Comparison of ENCODE assay signal across 9 cellular contexts in the genomic region with DNA sequence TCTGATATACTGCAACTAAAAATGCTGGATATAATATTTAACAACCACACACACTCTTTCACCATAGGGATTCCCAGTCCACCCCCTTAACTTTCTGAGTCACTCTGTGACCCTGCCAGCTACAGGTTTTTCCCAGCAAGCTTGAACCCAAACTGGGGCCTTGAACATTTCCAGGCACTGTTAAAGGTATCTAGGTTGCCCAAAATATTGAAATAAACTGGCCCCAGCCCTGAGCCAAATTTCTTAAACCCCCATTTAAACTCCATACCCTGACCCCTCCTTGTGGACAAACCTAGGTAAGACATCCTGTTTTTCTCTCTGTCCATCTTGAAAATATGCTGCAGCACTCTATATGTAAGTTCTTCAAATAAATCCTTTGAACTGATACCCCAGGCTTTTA. TPM values are rescaled to one million over a fixed set of nuclear protein-coding genes. Genes with fewer than 3 reads are reported as not detected.
DNase-seq lines count a peak whose midpoint lies in the region; ATAC-seq and TF ChIP-seq lines count a peak whose summit lies in the region.
"Had no signal": no experiment of that assay in that cellular context is flagged by ENCODE, and none has a peak within 500 bp of the region (broad histone marks: within the 10 kb centered on the region; RNA-seq: fewer than 3 reads in every experiment).

No MANE protein-coding gene starts in this region.

- no peaks in the 10 kb centered on the region for H4K20me1 ChIP-seq in fibroblast of lung (ENCODE audit: control insufficient read depth, extremely low read depth, insufficient read depth, low read length)

- H3K4me3 ChIP-seq in fibroblast of lung (replicated peaks in 1 of 4; ENCODE audit: control extremely low read depth in 1 of 4, insufficient read depth in 1 of 4, low read depth in 3 of 4, low read length in 4 of 4) (no peak overlapping the region), thyroid gland (replicated peaks in 1 of 3) (no peak overlapping the region)

- no peak overlapping the region for H3K9ac ChIP-seq in fibroblast of lung (ENCODE audit: insufficient read depth, low read length)

- H2AFZ ChIP-seq in fibroblast of lung (ENCODE audit: low read length): no peak overlapping the region

- H3K36me3 ChIP-seq in fibroblast of lung (ENCODE audit: control insufficient read depth, insufficient read depth, low read length) (no peaks in the 10 kb centered on the region), thyroid gland (no peaks in the 10 kb centered on the region)

- no peaks in the 10 kb centered on the region for H3K4me1 ChIP-seq in fibroblast of lung (ENCODE audit: control insufficient read depth, extremely low read depth, insufficient read depth, low read length)
- no peaks in the 10 kb centered on the region for H3K4me1 ChIP-seq in thyroid gland

- no peak for DNase-seq in CD4-positive, alpha-beta T cell
- DNase-seq in RWPE1 (ENCODE audit: low spot score) (peak; percentile 32), fibroblast of lung (ENCODE audit: low read depth in 2 of 2) (peak in 1 of 2 donors; percentile 54), thyroid gland (no peak), NCI-H146 (lab: John Stamatoyannopoulos, UW) (no peak), medulla oblongata (ENCODE audit: extremely low spot score) (no peak)

- H3K27ac Mint-ChIP-seq in CD4-positive, alpha-beta T cell: no peak overlapping the region
- H3K27ac Mint-ChIP-seq: IgD-negative memory B cell had no signal

- peak; percentile 71 for ATAC-seq in CD4-positive, alpha-beta T cell (ENCODE audit: poor library complexity)
- ATAC-seq in GM21717 (IDR thresholded peaks at IDR 0.05; ENCODE audit: unreplicated experiment) (peak; percentile 49), GM21526 (IDR thresholded peaks at IDR 0.05; ENCODE audit: low FRiP score, unreplicated experiment) (no peak)

- H3K27me3 Mint-ChIP-seq in CD4-positive, alpha-beta T cell: no peaks in the 10 kb centered on the region
- H3K27me3 Mint-ChIP-seq: IgD-negative memory B cell had no signal

- H3K79me2 ChIP-seq in fibroblast of lung (ENCODE audit: control insufficient read depth, insufficient read depth, low read length): no peaks in the 10 kb centered on the region

- H3K9me3 ChIP-seq in CD4-positive, alpha-beta T cell (ENCODE audit: control insufficient read depth, low read length): no peaks in the 10 kb centered on the region
- H3K9me3 ChIP-seq in fibroblast of lung (ENCODE audit: control insufficient read depth, insufficient read depth, low read depth, low read length) (no peaks in the 10 kb centered on the region), thyroid gland (no peaks in the 10 kb centered on the region)

- no peaks in the 10 kb centered on the region for H3K36me3 Mint-ChIP-seq in CD4-positive, alpha-beta T cell (ENCODE audit: low read depth)
- H3K36me3 Mint-ChIP-seq: IgD-negative memory B cell had no signal

- no peaks in the 10 kb centered on the region for H3K9me3 Mint-ChIP-seq in CD4-positive, alpha-beta T cell
- H3K9me3 Mint-ChIP-seq: IgD-negative memory B cell had no signal

- peak; percentile 59 for TF ChIP-seq CTCF in CD4-positive, alpha-beta T cell (IDR thresholded peaks at IDR 0.05)
- TF ChIP-seq CTCF in RWPE1 (conservative IDR thresholded peaks at IDR 0.05; ENCODE audit: low read depth): peak; percentile 36
- TF ChIP-seq CTCF in fibroblast of lung (conservative IDR thresholded peaks at IDR 0.05 in 1 of 2, IDR thresholded peaks at IDR 0.05 in 1 of 2; ENCODE audit: low read depth in 1 of 2, low read length in 2 of 2): peak; percentile 49 to 71
- TF ChIP-seq CTCF in thyroid gland (IDR thresholded peaks at IDR 0.05): peak in 4 of 6 experiments; percentile 3 to 31 (median 24)

- H3K4me3 Mint-ChIP-seq in CD4-positive, alpha-beta T cell: no peak overlapping the region

- CTCF ChIA-PET in CD4-positive, alpha-beta T cell (lab: Charles Lee): no interaction called here
- CTCF ChIA-PET in RWPE1 (lab: Yijun Ruan, JAX): interaction anchor here (0.7 to 1.0 kb wide), 2 partner anchors 10 to 129 kb away, joined by 4 to 5 read pairs; no protein-coding TSS in a partner anchor

- no peaks in the 10 kb centered on the region for H3K4me1 Mint-ChIP-seq in CD4-positive, alpha-beta T cell (ENCODE audit: low read depth)
- H3K4me1 Mint-ChIP-seq: IgD-negative memory B cell had no signal

- no peaks in the 10 kb centered on the region for H3K27me3 ChIP-seq in CD4-positive, alpha-beta T cell (ENCODE audit: control insufficient read depth, insufficient read depth, low read length)
- H3K27me3 ChIP-seq in fibroblast of lung (ENCODE audit: control insufficient read depth, insufficient read depth, low read length) (no peaks in the 10 kb centered on the region), thyroid gland (no peaks in the 10 kb centered on the region)

- POLR2A ChIA-PET in CD4-positive, alpha-beta T cell (lab: Charles Lee): no interaction called here
- POLR2A ChIA-PET in RWPE1 (lab: Yijun Ruan, JAX; ENCODE audit: low non-redundant PET): no interaction called here

- intact Hi-C loops in CD4-positive, alpha-beta T cell (cut with DNase I, micrococcal nuclease): loop anchor here (2.0 to 10.0 kb wide), 4 partner anchors 135 to 575 kb away; a partner anchor contains a TSS
- intact Hi-C loops in thyroid gland (cut with DNase I): no loop called here

- no peak overlapping the region for H3K4me2 ChIP-seq in fibroblast of lung (ENCODE audit: extremely low read depth, insufficient read depth, low read length)

- TF ChIP-seq POLR2A in thyroid gland (IDR thresholded peaks at IDR 0.05): no peak

- no peak overlapping the region for H3K27ac ChIP-seq in CD4-positive, alpha-beta T cell (ENCODE audit: low read depth, low read length)
- no peak overlapping the region for H3K27ac ChIP-seq in RWPE1
- H3K27ac ChIP-seq in fibroblast of lung (ENCODE audit: insufficient read depth, low read length): no peak overlapping the region
- no peak overlapping the region for H3K27ac ChIP-seq in thyroid gland

RNA-seq across cellular contexts. Expression of a gene that starts 19.7 kb away (rescaled TPM):
- 10 to 100 TPM; 51.4 to 60.7 TPM for total RNA-seq in CD4-positive, alpha-beta T cell
- total RNA-seq in fibroblast of lung: 157 and 228 TPM in 2 replicates
- polyA plus RNA-seq in fibroblast of lung: 133 and 193 TPM in 2 replicates
- 213 and 279 TPM in 2 replicates for polyA plus RNA-seq in fibroblast of lung (2012)
- 562 and 638 TPM in 2 replicates for polyA minus RNA-seq in fibroblast of lung (ENCODE audit: low replicate concordance)
- total RNA-seq in thyroid gland: 100 to 1,000 TPM in 3 of 4 donors, 10 to 100 TPM in 1; 82.6 to 124 (median 108) TPM

RNA-seq across cellular contexts. Expression of a gene that starts 21.6 kb away (rescaled TPM):
- 1 to 10 TPM; 2.9 to 3.4 TPM for total RNA-seq in CD4-positive, alpha-beta T cell
- total RNA-seq in fibroblast of lung: 0.77 and 1.5 TPM in 2 replicates
- 0.25 and 0.37 TPM in 2 replicates for polyA plus RNA-seq in fibroblast of lung
- 1.1 and 1.9 TPM in 2 replicates for polyA plus RNA-seq in fibroblast of lung (2012)
- 1.0 and 1.2 TPM in 2 replicates for polyA minus RNA-seq in fibroblast of lung (ENCODE audit: low replicate concordance)
- total RNA-seq in thyroid gland: 1 to 10 TPM; 2.3 to 3.4 (median 3.1) TPM

RNA-seq across cellular contexts. Expression of a gene that starts 21.7 kb away (rescaled TPM):
- 10 to 100 TPM; 21.7 to 25.1 TPM for total RNA-seq in CD4-positive, alpha-beta T cell
- total RNA-seq in fibroblast of lung (23.9 and 27.1 TPM in 2 replicates), thyroid gland (10 to 100 TPM in 3 of 4 donors, 1 to 10 TPM in 1; 6.5 to 19.3 (median 13.6) TPM)
- polyA plus RNA-seq in fibroblast of lung: 24.3 and 34.0 TPM in 2 replicates
- polyA plus RNA-seq in fibroblast of lung (2012): 32.9 and 48.2 TPM in 2 replicates
- 78.8 and 104 TPM in 2 replicates for polyA minus RNA-seq in fibroblast of lung (ENCODE audit: low replicate concordance)

RNA-seq across cellular contexts. Expression of a gene that starts 42.0 kb away (rescaled TPM):
- total RNA-seq in CD4-positive, alpha-beta T cell: under 1 TPM; 0.20 to 0.27 TPM
- total RNA-seq in fibroblast of lung (11.8 and 16.0 TPM in 2 replicates), thyroid gland (10 to 100 TPM; 24.5 to 41.9 (median 35.6) TPM)
- polyA plus RNA-seq in fibroblast of lung: 8.3 and 10.0 TPM in 2 replicates
- 8.2 and 11.3 TPM in 2 replicates for polyA plus RNA-seq in fibroblast of lung (2012)
- 10.6 and 20.2 TPM in 2 replicates for polyA minus RNA-seq in fibroblast of lung (ENCODE audit: low replicate concordance)

RNA-seq across cellular contexts. Expression of a gene that starts 55.1 kb away (rescaled TPM):
- 10 to 100 TPM; 41.3 to 41.8 TPM for total RNA-seq in CD4-positive, alpha-beta T cell
- 13.0 and 14.9 TPM in 2 replicates for total RNA-seq in fibroblast of lung
- 6.9 TPM in 2 replicates for polyA plus RNA-seq in fibroblast of lung
- 19.6 and 21.3 TPM in 2 replicates for polyA plus RNA-seq in fibroblast of lung (2012)
- 4.1 and 8.4 TPM in 2 replicates for polyA minus RNA-seq in fibroblast of lung (ENCODE audit: low replicate concordance)
- total RNA-seq in thyroid gland: 10 to 100 TPM; 19.9 to 74.4 (median 46.1) TPM
